Comparison of ENCODE assay signal across 21 cellular contexts in the genomic region with DNA sequence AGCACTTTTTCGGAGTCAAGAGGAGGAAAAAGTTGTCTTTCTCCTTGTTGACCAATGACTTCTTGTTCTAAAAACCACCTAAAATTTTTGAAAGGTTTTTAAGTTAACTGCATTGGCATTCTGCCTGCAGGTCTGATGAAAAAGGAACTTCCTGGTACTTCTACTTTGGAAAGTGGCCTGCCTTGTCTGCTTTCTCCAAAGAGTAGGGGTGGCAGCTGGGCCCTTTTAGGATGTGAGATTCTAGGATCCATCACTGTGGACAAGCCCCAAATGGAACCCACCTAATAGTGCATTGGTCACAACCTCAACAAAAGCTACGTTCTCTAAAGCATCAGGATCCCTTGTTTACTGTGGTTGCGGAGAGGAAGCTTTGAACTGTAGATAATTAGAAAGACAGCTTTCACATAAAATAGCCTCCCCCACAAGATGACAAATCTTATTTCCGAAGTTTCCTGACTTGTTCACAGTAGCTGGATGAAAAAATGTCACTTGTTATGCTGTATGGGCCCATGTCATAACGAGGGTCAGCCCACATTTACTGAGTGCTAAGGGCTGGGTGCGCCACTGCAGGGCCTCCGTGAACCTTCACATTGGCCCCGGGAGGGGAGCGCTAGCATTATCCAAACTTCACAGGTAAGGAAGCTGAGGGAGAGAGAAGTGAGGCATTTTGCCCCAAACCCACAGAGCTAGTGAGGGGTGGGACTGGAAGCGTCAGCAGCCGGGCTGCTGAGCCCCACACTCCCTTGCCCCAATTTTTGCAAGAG. TPM values are rescaled to one million over a fixed set of nuclear protein-coding genes. Genes with fewer than 3 reads are reported as not detected.
DNase-seq lines count a peak whose midpoint lies in the region; ATAC-seq, FAIRE-seq and TF ChIP-seq lines count a peak whose summit lies in the region.
"Had no signal": no experiment of that assay in that cellular context is flagged by ENCODE, and none has a peak within 500 bp of the region (broad histone marks: within the 10 kb centered on the region; RNA-seq: fewer than 3 reads in every experiment).

No MANE protein-coding gene starts in this region.

- peaks cover 3% of the 10 kb centered on the region for H3K36me3 Mint-ChIP-seq in T-helper 17 cell (ENCODE audit: low read depth)

- H3K27ac ChIP-seq in DND-41 (ENCODE audit: low read length) (peak overlapping the region; percentile 33), left lung (peak overlapping the region in 1 of 2 donors; percentile 94), tibial artery (no peak overlapping the region)
- H3K27ac ChIP-seq: tibial nerve had no signal

- peaks cover 36% of the 10 kb centered on the region for H3K36me3 ChIP-seq in DND-41 (ENCODE audit: insufficient read depth, low read length)
- H3K36me3 ChIP-seq in left lung = peaks cover 0 to 53% of the 10 kb centered on the region in 2 donors
- H3K36me3 ChIP-seq in tibial artery = peaks cover 5 to 48% (median 29%) of the 10 kb centered on the region in 3 donors

- H3K4me3 ChIP-seq in DND-41 (ENCODE audit: low read depth in 1 of 2, low read length in 2 of 2) (no peak overlapping the region), left lung (no peak overlapping the region), tibial artery (no peak overlapping the region)
- H3K4me3 ChIP-seq: tibial nerve had no signal

- H3K4me1 Mint-ChIP-seq in T-helper 17 cell = peaks cover 29% of the 10 kb centered on the region

- FAIRE-seq in H54 (lab: Jason Lieb, UNC) = no peak
- FAIRE-seq: astrocyte had no signal

- ATAC-seq in DND-41 (ENCODE audit: insufficient read depth, low read depth) (no peak), T-helper 17 cell (no peak), left lung (peak; percentile 5)
- ATAC-seq: activated naive CD4-positive, alpha-beta T cell treated with anti-CD3 and anti-CD28 coated beads, Interleukin-2, amount 50 U/mL, for 72 hours; left cardiac atrium; Right ventricle myocardium inferior had no signal

- H3K9me3 ChIP-seq in DND-41 (ENCODE audit: insufficient read depth, low read length, severe bottlenecking) (no peaks in the 10 kb centered on the region), T-helper 17 cell (ENCODE audit: control insufficient read depth, low read length, poor library complexity, severe bottlenecking) (no peaks in the 10 kb centered on the region), left lung (no peaks in the 10 kb centered on the region), tibial artery (no peaks in the 10 kb centered on the region)
- H3K9me3 ChIP-seq: tibial nerve had no signal

- no peaks in the 10 kb centered on the region for H3K27me3 Mint-ChIP-seq in T-helper 17 cell

- peak; percentile 53 for DNase-seq in CD1c-positive myeloid dendritic cell (ENCODE audit: extremely low spot score)
- DNase-seq in DND-41 = no peak
- no peak for DNase-seq in T-helper 17 cell
- DNase-seq in left lung = no peak
- no peak for DNase-seq in stimulated activated CD4-positive, alpha-beta T cell treated with anti-CD3 and anti-CD28 coated beads, Interleukin-4, amount 100 ng/mL, for 4 hours
- no peak for DNase-seq in tibial artery
- no peak for DNase-seq in stimulated activated CD4-positive, alpha-beta T cell treated with anti-CD3 and anti-CD28 coated beads, Interleukin-15, amount 100 ng/mL, for 24 hours
- no peak for DNase-seq in H54 (ENCODE audit: insufficient read length, low spot score)
- DNase-seq: activated CD4-positive, CD25-positive, alpha-beta regulatory T cell; cerebellar nuclear complex; HCEC 1CT; left cardiac atrium; NCI-H2081; NCI-H510A; stimulated activated CD4-positive, alpha-beta T cell treated with anti-CD3 and anti-CD28 coated beads, Interleukin-1b, Interleukin-23, amount 100 ng/mL, for 48 hours; stimulated activated naive CD4-positive, alpha-beta T cell treated with Interleukin-2 at 50 U/mL for 16 hours had no signal

- no peaks in the 10 kb centered on the region for H3K27me3 ChIP-seq in DND-41 (ENCODE audit: insufficient read depth, low read length, poor library complexity)
- H3K27me3 ChIP-seq in left lung = peaks cover 0 to 9% of the 10 kb centered on the region in 2 donors
- peaks cover 0 to 7% of the 10 kb centered on the region in 2 donors for H3K27me3 ChIP-seq in tibial artery
- H3K27me3 ChIP-seq: tibial nerve had no signal

- peak overlapping the region; percentile 95 for H3K27ac Mint-ChIP-seq in T-helper 17 cell
- H3K27ac Mint-ChIP-seq: progenitor cell of endocrine pancreas had no signal

- no peak for TF ChIP-seq POLR2A in H54 (IDR thresholded peaks at IDR 0.05; ENCODE audit: low read depth, low read length)

- no peak overlapping the region for H3K9ac ChIP-seq in DND-41 (ENCODE audit: low read depth, low read length)

- no peak overlapping the region for H2AFZ ChIP-seq in DND-41 (ENCODE audit: low read depth, low read length)

- no peaks in the 10 kb centered on the region for H3K79me2 ChIP-seq in DND-41 (ENCODE audit: insufficient read depth, low read length)

- no peak overlapping the region for H3K4me2 ChIP-seq in DND-41 (ENCODE audit: insufficient read depth, low read length)

- TF ChIP-seq CTCF in DND-41 (IDR thresholded peaks at IDR 0.05; ENCODE audit: borderline replicate concordance, extremely low read depth, low read length, poor library complexity, severe bottlenecking) (no peak), left lung (IDR thresholded peaks at IDR 0.05) (no peak), tibial artery (IDR thresholded peaks at IDR 0.05) (no peak)

- no peak overlapping the region for H3K4me3 Mint-ChIP-seq in T-helper 17 cell

- no peaks in the 10 kb centered on the region for H4K20me1 ChIP-seq in DND-41 (ENCODE audit: insufficient read depth, low read length)

- H3K4me1 ChIP-seq in DND-41 (ENCODE audit: insufficient read depth, low read length) (peaks cover 27% of the 10 kb centered on the region), left lung (peaks cover 4 to 63% of the 10 kb centered on the region in 2 donors), tibial artery (peaks cover 0 to 5% (median 2%) of the 10 kb centered on the region in 4 donors)

- intact Hi-C loops in left lung (cut with DNase I) (no loop called here), tibial artery (cut with DNase I; ENCODE audit: low total_unique reads) (no loop called here)

RNA-seq across cellular contexts. Expression of gene ASPRV1, which starts 17.4 kb away (rescaled TPM):
- 1 to 10 TPM; 1.1 to 1.7 TPM for total RNA-seq in T-helper 17 cell
- total RNA-seq in left lung = 1 to 10 TPM in 1 of 2 donors, under 1 TPM in 1; 0.73 to 1.2 TPM

RNA-seq across cellular contexts. Expression of gene MXD1, which starts 29.1 kb away (rescaled TPM):
- total RNA-seq in T-helper 17 cell (10 to 100 TPM; 45.0 to 46.2 TPM), left lung (10 to 100 TPM; 26.3 to 82.4 TPM)

RNA-seq across cellular contexts. Expression of gene SNRNP27, which starts 50.3 kb away (rescaled TPM):
- 10 to 100 TPM; 33.5 to 38.6 TPM for total RNA-seq in T-helper 17 cell
- total RNA-seq in left lung = 10 to 100 TPM; 37.1 to 39.1 TPM
